In genomic region chr1:242736569-242736968, GRCh38 we compare ENCODE assay signal across 31 cellular contexts.
"Had no signal": no experiment of that assay in that cellular context is flagged by ENCODE, and none has a peak within 500 bp of the region (broad histone marks: within the 10 kb centered on the region; RNA-seq: fewer than 3 reads in every experiment).

No MANE protein-coding gene starts in this region.

- ATAC-seq: activated CD4-positive, alpha-beta T cell treated with anti-CD3 and anti-CD28 coated beads for 36 hours; activated CD4-positive, CD25-positive, alpha-beta regulatory T cell treated with anti-CD3 and anti-CD28 coated beads, Interleukin-2, amount 50 U/mL, for 24 hours; activated CD8-positive, alpha-beta T cell treated with anti-CD3 and anti-CD28 coated beads, Interleukin-2, amount 10 ng/mL, durations not matched to agents 7 days and 5 days; activated naive CD8-positive, alpha-beta T cell treated with anti-CD3 and anti-CD28 coated beads, Interleukin-2, amount 50 U/mL, for 24 hours; body of pancreas; WTC11 had no signal

- H3K4me3 ChIP-seq: body of pancreas, breast epithelium had no signal

- H3K4me1 ChIP-seq: body of pancreas, breast epithelium had no signal

- H3K9me3 ChIP-seq: body of pancreas had no signal

- H3K27me3 ChIP-seq: body of pancreas, brain microvascular endothelial cell, breast epithelium had no signal

- H3K27ac ChIP-seq: body of pancreas, brain microvascular endothelial cell, breast epithelium, WERI-Rb-1 had no signal

- DNase-seq: activated CD4-positive, alpha-beta memory T cell treated with anti-CD3 and anti-CD28 coated beads, Interleukin-2, amount 10 ng/mL, durations not matched to agents 7 days and 5 days; activated CD4-positive, alpha-beta T cell treated with anti-CD3 and anti-CD28 coated beads for 1 hour; activated CD4-positive, alpha-beta T cell treated with anti-CD3 and anti-CD28 coated beads for 36 hours; activated CD4-positive, alpha-beta T cell treated with anti-CD3 and anti-CD28 coated beads for 48 hours; activated CD4-positive, alpha-beta T cell treated with anti-CD3 and anti-CD28 coated beads, Interleukin-2, amount 10 ng/mL, durations not matched to agents 7 days and 5 days; activated CD4-positive, alpha-beta T cell treated with anti-CD3 and anti-CD28 coated beads, Interleukin-2, amount 50 U/mL, for 48 hours; activated CD4-positive, CD25-positive, alpha-beta regulatory T cell; activated CD8-positive, alpha-beta memory T cell treated with anti-CD3 and anti-CD28 coated beads, Interleukin-2, amount 50 U/mL, for 4 hours; activated CD8-positive, alpha-beta T cell treated with anti-CD3 and anti-CD28 coated beads, Interleukin-2, amount 10 ng/mL, durations not matched to agents 7 days and 5 days; activated effector memory CD4-positive, alpha-beta T cell treated with Interleukin-2 at 50 U/mL for 16 hours; activated gamma-delta T cell; activated naive CD4-positive, alpha-beta T cell treated with anti-CD3 and anti-CD28 coated beads, Interleukin-2, amount 10 ng/mL, durations not matched to agents 7 days and 5 days; activated naive CD4-positive, alpha-beta T cell treated with Interleukin-2 at 50 U/mL for 16 hours; activated naive CD8-positive, alpha-beta T cell treated with anti-CD3 and anti-CD28 coated beads, Interleukin-2, amount 10 ng/mL, durations not matched to agents 7 days and 5 days; activated naive CD8-positive, alpha-beta T cell treated with anti-CD3 and anti-CD28 coated beads, Interleukin-2, amount 50 U/mL, for 24 hours; activated T-cell treated with anti-CD3 and anti-CD28 coated beads for 4 hours; activated T-cell treated with anti-CD3 and anti-CD28 coated beads, Interleukin-2, amount 50 U/mL, for 24 hours; activated T-cell treated with anti-CD3 and anti-CD28 coated beads, Interleukin-2, amount 50 U/mL, for 48 hours; amniotic stem cell; aorta; body of pancreas; brain microvascular endothelial cell; central memory CD4-positive, alpha-beta T cell; T-helper 1 cell; T-helper 2 cell; T-helper 9 cell; WERI-Rb-1 had no signal

- H3K36me3 ChIP-seq: brain microvascular endothelial cell, breast epithelium, WERI-Rb-1 had no signal

- FAIRE-seq: astrocyte had no signal
